In the genomic region with DNA sequence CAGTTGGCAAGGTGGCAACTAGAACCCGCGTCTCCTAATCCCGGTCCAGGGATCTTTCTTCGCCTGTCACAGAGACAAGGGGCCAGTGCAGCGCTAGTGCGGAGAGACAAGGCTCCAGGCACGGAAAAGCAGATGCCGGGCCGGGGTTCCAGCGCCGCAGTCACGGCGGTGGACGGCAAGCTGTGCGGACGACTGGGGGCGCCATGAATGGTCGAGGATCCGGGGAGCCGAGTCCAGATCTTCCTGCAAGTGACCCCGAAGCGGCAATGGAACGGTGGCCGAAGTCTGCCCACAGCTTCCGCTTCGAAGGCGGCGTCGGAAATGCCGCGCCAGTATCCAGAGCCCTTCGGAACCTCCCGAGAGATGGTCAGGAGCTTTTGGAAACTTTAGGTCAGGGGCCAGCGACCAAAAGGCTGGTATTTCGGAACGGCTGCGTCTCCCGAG, we compare ENCODE assay signal across 1 cellular context.
TF ChIP-seq lines count a peak whose summit lies in the region.

No MANE protein-coding gene starts in this region.

TF ChIP-seq in H1, 55 proteins besides CTCF, POLR2A, EP300 and RAD21:
- TF ChIP-seq TBP (IDR thresholded peaks at IDR 0.05; ENCODE audit: low read depth, low read length): peak; percentile 57; the same call in 1 of the 2 replicates
- no peak for TF ChIP-seq CEBPB (IDR thresholded peaks at IDR 0.05; ENCODE audit: low read depth, low read length)
- peak; percentile 72 for TF ChIP-seq TAF7 (optimal IDR thresholded peaks at IDR 0.05; ENCODE audit: borderline replicate concordance, low read depth, low read length)
- TF ChIP-seq, protein P1, sequence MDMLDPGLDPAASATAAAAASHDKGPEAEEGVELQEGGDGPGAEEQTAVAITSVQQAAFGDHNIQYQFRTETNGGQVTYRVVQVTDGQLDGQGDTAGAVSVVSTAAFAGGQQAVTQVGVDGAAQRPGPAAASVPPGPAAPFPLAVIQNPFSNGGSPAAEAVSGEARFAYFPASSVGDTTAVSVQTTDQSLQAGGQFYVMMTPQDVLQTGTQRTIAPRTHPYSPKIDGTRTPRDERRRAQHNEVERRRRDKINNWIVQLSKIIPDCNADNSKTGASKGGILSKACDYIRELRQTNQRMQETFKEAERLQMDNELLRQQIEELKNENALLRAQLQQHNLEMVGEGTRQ (IDR thresholded peaks at IDR 0.05; ENCODE audit: low read length): no peak
- TF ChIP-seq FOSL1 (IDR thresholded peaks at IDR 0.05; ENCODE audit: insufficient read depth, low read depth, low read length): no peak
- TF ChIP-seq, protein P2, sequence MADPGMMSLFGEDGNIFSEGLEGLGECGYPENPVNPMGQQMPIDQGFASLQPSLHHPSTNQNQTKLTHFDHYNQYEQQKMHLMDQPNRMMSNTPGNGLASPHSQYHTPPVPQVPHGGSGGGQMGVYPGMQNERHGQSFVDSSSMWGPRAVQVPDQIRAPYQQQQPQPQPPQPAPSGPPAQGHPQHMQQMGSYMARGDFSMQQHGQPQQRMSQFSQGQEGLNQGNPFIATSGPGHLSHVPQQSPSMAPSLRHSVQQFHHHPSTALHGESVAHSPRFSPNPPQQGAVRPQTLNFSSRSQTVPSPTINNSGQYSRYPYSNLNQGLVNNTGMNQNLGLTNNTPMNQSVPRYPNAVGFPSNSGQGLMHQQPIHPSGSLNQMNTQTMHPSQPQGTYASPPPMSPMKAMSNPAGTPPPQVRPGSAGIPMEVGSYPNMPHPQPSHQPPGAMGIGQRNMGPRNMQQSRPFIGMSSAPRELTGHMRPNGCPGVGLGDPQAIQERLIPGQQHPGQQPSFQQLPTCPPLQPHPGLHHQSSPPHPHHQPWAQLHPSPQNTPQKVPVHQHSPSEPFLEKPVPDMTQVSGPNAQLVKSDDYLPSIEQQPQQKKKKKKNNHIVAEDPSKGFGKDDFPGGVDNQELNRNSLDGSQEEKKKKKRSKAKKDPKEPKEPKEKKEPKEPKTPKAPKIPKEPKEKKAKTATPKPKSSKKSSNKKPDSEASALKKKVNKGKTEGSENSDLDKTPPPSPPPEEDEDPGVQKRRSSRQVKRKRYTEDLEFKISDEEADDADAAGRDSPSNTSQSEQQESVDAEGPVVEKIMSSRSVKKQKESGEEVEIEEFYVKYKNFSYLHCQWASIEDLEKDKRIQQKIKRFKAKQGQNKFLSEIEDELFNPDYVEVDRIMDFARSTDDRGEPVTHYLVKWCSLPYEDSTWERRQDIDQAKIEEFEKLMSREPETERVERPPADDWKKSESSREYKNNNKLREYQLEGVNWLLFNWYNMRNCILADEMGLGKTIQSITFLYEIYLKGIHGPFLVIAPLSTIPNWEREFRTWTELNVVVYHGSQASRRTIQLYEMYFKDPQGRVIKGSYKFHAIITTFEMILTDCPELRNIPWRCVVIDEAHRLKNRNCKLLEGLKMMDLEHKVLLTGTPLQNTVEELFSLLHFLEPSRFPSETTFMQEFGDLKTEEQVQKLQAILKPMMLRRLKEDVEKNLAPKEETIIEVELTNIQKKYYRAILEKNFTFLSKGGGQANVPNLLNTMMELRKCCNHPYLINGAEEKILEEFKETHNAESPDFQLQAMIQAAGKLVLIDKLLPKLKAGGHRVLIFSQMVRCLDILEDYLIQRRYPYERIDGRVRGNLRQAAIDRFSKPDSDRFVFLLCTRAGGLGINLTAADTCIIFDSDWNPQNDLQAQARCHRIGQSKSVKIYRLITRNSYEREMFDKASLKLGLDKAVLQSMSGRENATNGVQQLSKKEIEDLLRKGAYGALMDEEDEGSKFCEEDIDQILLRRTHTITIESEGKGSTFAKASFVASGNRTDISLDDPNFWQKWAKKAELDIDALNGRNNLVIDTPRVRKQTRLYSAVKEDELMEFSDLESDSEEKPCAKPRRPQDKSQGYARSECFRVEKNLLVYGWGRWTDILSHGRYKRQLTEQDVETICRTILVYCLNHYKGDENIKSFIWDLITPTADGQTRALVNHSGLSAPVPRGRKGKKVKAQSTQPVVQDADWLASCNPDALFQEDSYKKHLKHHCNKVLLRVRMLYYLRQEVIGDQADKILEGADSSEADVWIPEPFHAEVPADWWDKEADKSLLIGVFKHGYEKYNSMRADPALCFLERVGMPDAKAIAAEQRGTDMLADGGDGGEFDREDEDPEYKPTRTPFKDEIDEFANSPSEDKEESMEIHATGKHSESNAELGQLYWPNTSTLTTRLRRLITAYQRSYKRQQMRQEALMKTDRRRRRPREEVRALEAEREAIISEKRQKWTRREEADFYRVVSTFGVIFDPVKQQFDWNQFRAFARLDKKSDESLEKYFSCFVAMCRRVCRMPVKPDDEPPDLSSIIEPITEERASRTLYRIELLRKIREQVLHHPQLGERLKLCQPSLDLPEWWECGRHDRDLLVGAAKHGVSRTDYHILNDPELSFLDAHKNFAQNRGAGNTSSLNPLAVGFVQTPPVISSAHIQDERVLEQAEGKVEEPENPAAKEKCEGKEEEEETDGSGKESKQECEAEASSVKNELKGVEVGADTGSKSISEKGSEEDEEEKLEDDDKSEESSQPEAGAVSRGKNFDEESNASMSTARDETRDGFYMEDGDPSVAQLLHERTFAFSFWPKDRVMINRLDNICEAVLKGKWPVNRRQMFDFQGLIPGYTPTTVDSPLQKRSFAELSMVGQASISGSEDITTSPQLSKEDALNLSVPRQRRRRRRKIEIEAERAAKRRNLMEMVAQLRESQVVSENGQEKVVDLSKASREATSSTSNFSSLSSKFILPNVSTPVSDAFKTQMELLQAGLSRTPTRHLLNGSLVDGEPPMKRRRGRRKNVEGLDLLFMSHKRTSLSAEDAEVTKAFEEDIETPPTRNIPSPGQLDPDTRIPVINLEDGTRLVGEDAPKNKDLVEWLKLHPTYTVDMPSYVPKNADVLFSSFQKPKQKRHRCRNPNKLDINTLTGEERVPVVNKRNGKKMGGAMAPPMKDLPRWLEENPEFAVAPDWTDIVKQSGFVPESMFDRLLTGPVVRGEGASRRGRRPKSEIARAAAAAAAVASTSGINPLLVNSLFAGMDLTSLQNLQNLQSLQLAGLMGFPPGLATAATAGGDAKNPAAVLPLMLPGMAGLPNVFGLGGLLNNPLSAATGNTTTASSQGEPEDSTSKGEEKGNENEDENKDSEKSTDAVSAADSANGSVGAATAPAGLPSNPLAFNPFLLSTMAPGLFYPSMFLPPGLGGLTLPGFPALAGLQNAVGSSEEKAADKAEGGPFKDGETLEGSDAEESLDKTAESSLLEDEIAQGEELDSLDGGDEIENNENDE (IDR thresholded peaks at IDR 0.05; ENCODE audit: insufficient replicate concordance, low read length): no peak
- TF ChIP-seq JUND (IDR thresholded peaks at IDR 0.05; ENCODE audit: low read length): no peak
- peak; percentile 29; the same call in 1 of the 2 replicates for TF ChIP-seq POLR2AphosphoS5 (IDR thresholded peaks at IDR 0.05; ENCODE audit: low read depth, low read length)
- TF ChIP-seq KDM4A (IDR thresholded peaks at IDR 0.05; ENCODE audit: low read depth, low read length, severe bottlenecking): peak; percentile 82
- no peak for TF ChIP-seq EGR1 (IDR thresholded peaks at IDR 0.05; ENCODE audit: borderline replicate concordance, low read depth, low read length)
- no peak for TF ChIP-seq CHD1 (IDR thresholded peaks at IDR 0.05; ENCODE audit: low read depth, low read length)
- no peak for TF ChIP-seq ASH2L (IDR thresholded peaks at IDR 0.05; ENCODE audit: low read length)
- no peak for TF ChIP-seq RFX5 (IDR thresholded peaks at IDR 0.05; ENCODE audit: borderline replicate concordance, low read depth, low read length)
- TF ChIP-seq SP4 (IDR thresholded peaks at IDR 0.05; ENCODE audit: low read length): no peak
- no peak for TF ChIP-seq RNF2 (IDR thresholded peaks at IDR 0.05; ENCODE audit: borderline replicate concordance, low read depth, low read length, missing control alignments, poor library complexity, severe bottlenecking)
- peak; percentile 59 for TF ChIP-seq TAF1 (IDR thresholded peaks at IDR 0.05; ENCODE audit: low read depth, low read length)
- TF ChIP-seq KDM1A (IDR thresholded peaks at IDR 0.05; ENCODE audit: borderline replicate concordance, low read length): no peak
- no peak for TF ChIP-seq BCL11A (IDR thresholded peaks at IDR 0.05; ENCODE audit: low read depth in 2 of 2, low read length in 2 of 2)
- no peak for TF ChIP-seq BACH1 (IDR thresholded peaks at IDR 0.05; ENCODE audit: low read length)
- TF ChIP-seq NANOG (IDR thresholded peaks at IDR 0.05; ENCODE audit: insufficient read depth, low read depth, low read length, poor library complexity, severe bottlenecking): no peak
- TF ChIP-seq CTBP2 (IDR thresholded peaks at IDR 0.05; ENCODE audit: borderline replicate concordance, insufficient read depth, insufficient read length, low read length): no peak
- TF ChIP-seq TEAD4 (IDR thresholded peaks at IDR 0.05; ENCODE audit: low read depth, low read length): 0 out of 2 replicates have a peak, but pooled peaks have one; percentile 2
- TF ChIP-seq PHF8 (conservative IDR thresholded peaks at IDR 0.05; ENCODE audit: low read depth, low read length): peak; percentile 49
- TF ChIP-seq HDAC2 (IDR thresholded peaks at IDR 0.05; ENCODE audit: borderline replicate concordance in 1 of 2, low read depth in 2 of 2, low read length in 2 of 2): 0 out of 4 replicates have a peak, but pooled peaks of 1 of the 2 experiments have one; percentile 68
- TF ChIP-seq BRCA1 (IDR thresholded peaks at IDR 0.05; ENCODE audit: low read depth, low read length): no peak
- 0 out of 4 replicates have a peak, but pooled peaks of 1 of the 2 experiments have one; percentile 17 for TF ChIP-seq SIN3A (conservative IDR thresholded peaks at IDR 0.05 in 1 of 2, IDR thresholded peaks at IDR 0.05 in 1 of 2; ENCODE audit: low read depth in 1 of 2, low read length in 2 of 2)
- TF ChIP-seq YY1 (IDR thresholded peaks at IDR 0.05; ENCODE audit: low read depth, low read length): peak; percentile 78
